ENCODE assay signal across 8 cellular contexts in the genomic region with DNA sequence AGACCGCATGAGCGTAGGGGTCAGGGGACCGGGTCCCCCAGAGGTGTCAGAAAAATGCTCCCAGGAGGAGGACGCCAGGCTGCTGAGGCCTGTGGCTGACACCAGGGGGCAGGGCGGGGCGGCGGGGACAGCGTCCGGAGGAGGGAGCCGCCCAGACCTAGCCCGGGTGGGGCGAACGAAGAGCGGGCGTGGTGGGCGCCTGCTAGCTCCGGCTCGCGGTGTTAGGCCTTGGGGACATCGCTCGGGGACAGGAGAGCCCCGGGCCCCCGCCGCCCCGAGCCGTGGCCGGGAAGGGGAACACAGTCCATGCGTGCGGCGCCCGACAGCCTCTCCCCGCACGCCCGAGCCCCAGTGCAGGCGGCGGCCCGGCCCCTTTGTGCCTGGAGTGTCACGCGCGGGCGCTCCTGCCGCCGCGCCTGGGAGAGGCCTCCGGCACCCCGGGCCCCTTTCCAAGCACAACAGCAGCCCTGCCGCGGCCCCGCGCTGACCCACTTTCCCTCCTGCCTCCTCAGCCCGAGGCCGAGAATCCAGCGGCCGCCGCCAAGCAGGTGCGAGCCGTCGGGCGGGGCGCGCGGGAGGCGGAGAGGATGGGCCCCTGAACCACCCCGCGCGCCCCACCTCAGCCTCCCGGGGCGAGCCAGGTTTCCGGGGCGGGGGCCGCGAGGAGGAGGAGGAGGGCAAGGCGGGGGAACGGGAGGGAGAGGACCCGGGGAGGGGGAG.
DNase-seq lines count a peak whose midpoint lies in the region; ATAC-seq and TF ChIP-seq lines count a peak whose summit lies in the region.

No MANE protein-coding gene starts in this region.

- no peak for DNase-seq in BJ (ENCODE audit: low read depth)
- peak; percentile 84 for DNase-seq in NCI-H82 (lab: John Stamatoyannopoulos, UW)
- DNase-seq in activated CD8-positive, alpha-beta memory T cell treated with anti-CD3 and anti-CD28 coated beads, Interleukin-2, amount 10 ng/mL, durations not matched to agents 7 days and 5 days: peak; percentile 90
- DNase-seq in mesothelial cell of epicardium (ENCODE audit: low spot score in 2 of 2, unreplicated experiment in 2 of 2): peak; percentile 54 to 77
- peak; percentile 62 to 75 for DNase-seq in stimulated activated CD8-positive, alpha-beta memory T cell treated with anti-CD3 and anti-CD28 coated beads, Interleukin-2, amount 100 ng/mL, for 1 hour (ENCODE audit: low read depth in 2 of 2)

- peak overlapping the region; percentile 11 for H3K9ac ChIP-seq in endocrine pancreas (ENCODE audit: control insufficient read depth, insufficient read depth, low read length)

- H3K4me1 ChIP-seq in endocrine pancreas (ENCODE audit: control insufficient read depth, insufficient read depth, low read length): no peaks in the 10 kb centered on the region

- peaks cover 3% of the 10 kb centered on the region for H3K36me3 Mint-ChIP-seq in activated CD8-positive, alpha-beta memory T cell treated with anti-CD3 and anti-CD28 coated beads, Interleukin-2, amount 10 ng/mL, durations not matched to agents 7 days and 5 days
- H3K36me3 Mint-ChIP-seq in mesothelial cell of epicardium: no peaks in the 10 kb centered on the region

- CTCF ChIA-PET in BJ (lab: Yijun Ruan, JAX): interaction anchor here (0.6 to 5.9 kb wide), 15 partner anchors 8 to 275 kb away, joined by 3 to 51 read pairs (median 6); no protein-coding TSS in a partner anchor
- CTCF ChIA-PET in activated CD8-positive, alpha-beta memory T cell treated with anti-CD3 and anti-CD28 coated beads, Interleukin-2, amount 10 ng/mL, durations not matched to agents 7 days and 5 days (lab: Charles Lee): interaction anchor here (0.6 to 4.2 kb wide), 35 partner anchors 9 to 279 kb away, joined by 3 to 29 read pairs (median 5); partner anchors contain the start of gene KLF13

- no peaks in the 10 kb centered on the region for H3K27me3 Mint-ChIP-seq in activated CD8-positive, alpha-beta memory T cell treated with anti-CD3 and anti-CD28 coated beads, Interleukin-2, amount 10 ng/mL, durations not matched to agents 7 days and 5 days
- H3K27me3 Mint-ChIP-seq in mesothelial cell of epicardium (ENCODE audit: low read depth): peaks cover 4% of the 10 kb centered on the region

- POLR2A ChIA-PET in BJ (lab: Charles Lee): no interaction called here

- H3K4me1 Mint-ChIP-seq in activated CD8-positive, alpha-beta memory T cell treated with anti-CD3 and anti-CD28 coated beads, Interleukin-2, amount 10 ng/mL, durations not matched to agents 7 days and 5 days: peaks cover 29% of the 10 kb centered on the region
- H3K4me1 Mint-ChIP-seq in mesothelial cell of epicardium: peaks cover 28% of the 10 kb centered on the region

- TF ChIP-seq CTCF in BJ (IDR thresholded peaks at IDR 0.05; ENCODE audit: insufficient read depth, low read depth, low read length) (peak; percentile 86), mesothelial cell of epicardium (IDR thresholded peaks at IDR 0.05; ENCODE audit: unreplicated experiment) (peak; percentile 73)

- ATAC-seq in GM19043 (IDR thresholded peaks at IDR 0.05; ENCODE audit: low read depth, unreplicated experiment) (peak; percentile 59), HG03354 (IDR thresholded peaks at IDR 0.05; ENCODE audit: poor library complexity, severe bottlenecking, unreplicated experiment) (peak; percentile 81)
- ATAC-seq in activated CD8-positive, alpha-beta memory T cell treated with anti-CD3 and anti-CD28 coated beads, Interleukin-2, amount 10 ng/mL, durations not matched to agents 7 days and 5 days: peak; percentile 88

- H3K27me3 ChIP-seq in BJ (ENCODE audit: control insufficient read depth, insufficient read depth, low read length) (peaks cover 3% of the 10 kb centered on the region), endocrine pancreas (ENCODE audit: control insufficient read depth, insufficient read depth, low read length) (no peaks in the 10 kb centered on the region)

- H3K27ac Mint-ChIP-seq in activated CD8-positive, alpha-beta memory T cell treated with anti-CD3 and anti-CD28 coated beads, Interleukin-2, amount 10 ng/mL, durations not matched to agents 7 days and 5 days: peak overlapping the region; percentile 81
- H3K27ac Mint-ChIP-seq in mesothelial cell of epicardium: no peak overlapping the region

- H3K36me3 ChIP-seq in BJ (ENCODE audit: control insufficient read depth, insufficient read depth, low read length) (no peaks in the 10 kb centered on the region), endocrine pancreas (ENCODE audit: control insufficient read depth, insufficient read depth, low read length) (no peaks in the 10 kb centered on the region)

- H3K4me3 ChIP-seq in BJ (ENCODE audit: low read depth, low read length) (peak overlapping the region; percentile 44), endocrine pancreas (ENCODE audit: control insufficient read depth, insufficient read depth, low read length) (no peak overlapping the region)

- H3K9me3 Mint-ChIP-seq in activated CD8-positive, alpha-beta memory T cell treated with anti-CD3 and anti-CD28 coated beads, Interleukin-2, amount 10 ng/mL, durations not matched to agents 7 days and 5 days (ENCODE audit: low read depth): peaks cover 6% of the 10 kb centered on the region
- H3K9me3 Mint-ChIP-seq in mesothelial cell of epicardium: no peaks in the 10 kb centered on the region

- no peaks in the 10 kb centered on the region for H3K9me3 ChIP-seq in endocrine pancreas (ENCODE audit: control insufficient read depth, low read length)

- H3K4me3 Mint-ChIP-seq in activated CD8-positive, alpha-beta memory T cell treated with anti-CD3 and anti-CD28 coated beads, Interleukin-2, amount 10 ng/mL, durations not matched to agents 7 days and 5 days: peak overlapping the region; percentile 69
- peak overlapping the region; percentile 51 for H3K4me3 Mint-ChIP-seq in mesothelial cell of epicardium
